In the genomic region with DNA sequence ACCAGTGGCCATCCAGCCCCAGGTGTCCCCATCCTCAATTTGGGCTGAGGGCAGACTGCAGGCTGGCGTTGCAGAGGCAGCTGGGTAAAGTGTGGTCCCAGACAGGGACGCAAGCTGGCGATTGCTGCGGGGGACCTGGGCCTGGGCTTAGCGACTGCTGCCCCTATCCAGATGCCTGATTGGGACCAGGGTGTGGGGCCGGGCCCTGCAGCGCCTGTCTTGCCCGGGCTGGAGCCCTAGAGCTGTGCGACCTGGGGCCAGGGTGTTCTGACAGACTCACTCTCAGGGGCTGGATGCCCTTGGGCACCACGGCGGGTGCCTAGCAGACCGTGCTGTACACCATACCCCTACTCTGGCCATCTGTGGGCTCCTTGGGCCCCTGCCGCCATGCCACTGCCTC, we compare ENCODE assay signal across 1 cellular context.
TF ChIP-seq lines count a peak whose summit lies in the region.

No MANE protein-coding gene starts in this region.

TF ChIP-seq in IMR-90, 13 proteins besides CTCF, POLR2A, EP300 and RAD21:
- no peak for TF ChIP-seq MXI1 (IDR thresholded peaks at IDR 0.05; ENCODE audit: borderline replicate concordance, low read depth, low read length)
- TF ChIP-seq, protein P1, sequence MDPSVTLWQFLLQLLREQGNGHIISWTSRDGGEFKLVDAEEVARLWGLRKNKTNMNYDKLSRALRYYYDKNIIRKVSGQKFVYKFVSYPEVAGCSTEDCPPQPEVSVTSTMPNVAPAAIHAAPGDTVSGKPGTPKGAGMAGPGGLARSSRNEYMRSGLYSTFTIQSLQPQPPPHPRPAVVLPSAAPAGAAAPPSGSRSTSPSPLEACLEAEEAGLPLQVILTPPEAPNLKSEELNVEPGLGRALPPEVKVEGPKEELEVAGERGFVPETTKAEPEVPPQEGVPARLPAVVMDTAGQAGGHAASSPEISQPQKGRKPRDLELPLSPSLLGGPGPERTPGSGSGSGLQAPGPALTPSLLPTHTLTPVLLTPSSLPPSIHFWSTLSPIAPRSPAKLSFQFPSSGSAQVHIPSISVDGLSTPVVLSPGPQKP (IDR thresholded peaks at IDR 0.05; ENCODE audit: borderline replicate concordance, low read depth, low read length) = no peak
- no peak for TF ChIP-seq SMC3 (IDR thresholded peaks at IDR 0.05; ENCODE audit: low read depth, low read length)
- TF ChIP-seq FOS (IDR thresholded peaks at IDR 0.05; ENCODE audit: low read depth, low read length) = no peak
- no peak for TF ChIP-seq MAZ (IDR thresholded peaks at IDR 0.05; ENCODE audit: borderline replicate concordance, low read depth, low read length)
- TF ChIP-seq CHD1 (IDR thresholded peaks at IDR 0.05; ENCODE audit: low read depth, low read length) = no peak
- TF ChIP-seq NFE2L2 (IDR thresholded peaks at IDR 0.05; ENCODE audit: low read depth, low read length) = no peak
- no peak for TF ChIP-seq RCOR1 (IDR thresholded peaks at IDR 0.05; ENCODE audit: insufficient replicate concordance, low read length)
- TF ChIP-seq CEBPB (IDR thresholded peaks at IDR 0.05; ENCODE audit: low read depth, low read length) = no peak
- no peak for TF ChIP-seq RFX5 (IDR thresholded peaks at IDR 0.05; ENCODE audit: low read depth, low read length)
- TF ChIP-seq, protein P2, sequence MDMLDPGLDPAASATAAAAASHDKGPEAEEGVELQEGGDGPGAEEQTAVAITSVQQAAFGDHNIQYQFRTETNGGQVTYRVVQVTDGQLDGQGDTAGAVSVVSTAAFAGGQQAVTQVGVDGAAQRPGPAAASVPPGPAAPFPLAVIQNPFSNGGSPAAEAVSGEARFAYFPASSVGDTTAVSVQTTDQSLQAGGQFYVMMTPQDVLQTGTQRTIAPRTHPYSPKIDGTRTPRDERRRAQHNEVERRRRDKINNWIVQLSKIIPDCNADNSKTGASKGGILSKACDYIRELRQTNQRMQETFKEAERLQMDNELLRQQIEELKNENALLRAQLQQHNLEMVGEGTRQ (IDR thresholded peaks at IDR 0.05; ENCODE audit: low read depth, low read length) = no peak
- TF ChIP-seq BHLHE40 (IDR thresholded peaks at IDR 0.05; ENCODE audit: low read depth, low read length) = no peak
- no peak for TF ChIP-seq MAFK (IDR thresholded peaks at IDR 0.05; ENCODE audit: low read depth, low read length)
